In the genomic region with DNA sequence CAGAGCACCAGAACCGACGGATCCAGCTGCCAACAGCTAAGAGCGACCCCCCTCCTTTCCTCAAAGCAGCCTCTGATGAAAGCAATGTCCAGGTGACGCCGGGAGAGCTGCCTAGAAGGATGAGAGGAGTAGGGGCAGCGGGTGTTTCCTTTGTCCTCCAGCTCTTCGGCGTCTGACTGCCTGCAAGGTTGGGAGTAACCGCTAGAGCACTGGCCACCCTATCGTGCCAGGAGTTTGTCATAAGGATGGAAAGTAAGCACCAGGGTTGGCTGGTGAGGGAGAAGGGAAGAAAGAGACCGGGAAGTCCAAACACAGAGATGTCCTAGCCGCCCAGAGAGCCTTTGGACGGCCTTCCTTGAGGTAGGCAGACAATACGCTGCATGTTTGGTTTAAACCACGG, we compare ENCODE assay signal across 23 cellular contexts. TPM values are rescaled to one million over a fixed set of nuclear protein-coding genes. Genes with fewer than 3 reads are reported as not detected.
A peak's percentile ranks its signal among the peaks of the same experiment; 100 is the strongest.
DNase-seq lines count a peak whose midpoint lies in the region; ATAC-seq and TF ChIP-seq lines count a peak whose summit lies in the region.
"Had no signal": no experiment of that assay in that cellular context is flagged by ENCODE, and none has a peak within 500 bp of the region (broad histone marks: within the 10 kb centered on the region; RNA-seq: fewer than 3 reads in every experiment).

No MANE protein-coding gene starts in this region.

- H3K9me3 ChIP-seq in skeletal muscle satellite cell (replicated peaks; ENCODE audit: low read length), result no peaks in the 10 kb centered on the region
- H3K9me3 ChIP-seq: adrenal gland, prostate gland had no signal

- H3K9ac ChIP-seq in skeletal muscle satellite cell (ENCODE audit: low read depth, low read length), result no peak overlapping the region

- peak overlapping the region; percentile 68 for H3K27ac Mint-ChIP-seq in activated T-cell treated with anti-CD3 and anti-CD28 coated beads, Interleukin-2, amount 50 U/mL, for 72 hours
- H3K27ac Mint-ChIP-seq in WTC11, result no peak overlapping the region
- H3K27ac Mint-ChIP-seq: activated T-helper 2 cell treated with anti-CD3 and anti-CD28 coated beads, Interferon-gamma antibody, Interleukin-2, Interleukin-4, amounts not matched to agents 10 μg/mL and 5 μg/mL and 100 μg/mL, durations not matched to agents 14 hours and 24 hours and 36 hours; CD8-positive, alpha-beta T cell; IgD-negative memory B cell had no signal

- in situ Hi-C loops in brain microvascular endothelial cell (cut with HindIII; ENCODE audit: low pct_ligation_motif_present, low sequenced_read_pairs), result no loop called here

- CTCF ChIA-PET in WTC11 (lab: Charles Lee), result interaction anchor here (1.0 kb wide), 1 partner anchor 25 kb away, joined by 4 read pairs; no protein-coding TSS in a partner anchor

- H3K4me3 Mint-ChIP-seq in activated T-cell treated with anti-CD3 and anti-CD28 coated beads, Interleukin-2, amount 50 U/mL, for 72 hours, result peak overlapping the region; percentile 50 to 76
- H3K4me3 Mint-ChIP-seq in activated T-cell treated with anti-CD3 and anti-CD28 coated beads, Interleukin-2, amount 50 U/mL, for 4 hours, result no peak overlapping the region
- H3K4me3 Mint-ChIP-seq in WTC11, result no peak overlapping the region
- H3K4me3 Mint-ChIP-seq: CD8-positive, alpha-beta T cell; IgD-negative memory B cell; memory B cell; nephron; T-cell had no signal

- H3K4me2 ChIP-seq in skeletal muscle satellite cell (ENCODE audit: low read length), result peak overlapping the region; percentile 81

- no peaks in the 10 kb centered on the region for H3K9me3 Mint-ChIP-seq in activated T-cell treated with anti-CD3 and anti-CD28 coated beads, Interleukin-2, amount 50 U/mL, for 72 hours
- H3K9me3 Mint-ChIP-seq in activated T-cell treated with anti-CD3 and anti-CD28 coated beads, Interleukin-2, amount 50 U/mL, for 4 hours, result peaks cover 3% of the 10 kb centered on the region
- H3K9me3 Mint-ChIP-seq in WTC11, result no peaks in the 10 kb centered on the region
- H3K9me3 Mint-ChIP-seq: activated T-helper 2 cell treated with anti-CD3 and anti-CD28 coated beads, Interferon-gamma antibody, Interleukin-2, Interleukin-4, amounts not matched to agents 10 μg/mL and 5 μg/mL and 100 μg/mL, durations not matched to agents 14 hours and 24 hours and 36 hours; CD8-positive, alpha-beta T cell; memory B cell; nephron; T-cell had no signal

- no peak for TF ChIP-seq CTCF in brain microvascular endothelial cell (IDR thresholded peaks at IDR 0.05; ENCODE audit: low read depth, low read length, missing control alignments)
- TF ChIP-seq CTCF in WTC11 (IDR thresholded peaks at IDR 0.05), result no peak

- H3K27me3 Mint-ChIP-seq in activated T-cell treated with anti-CD3 and anti-CD28 coated beads, Interleukin-2, amount 50 U/mL, for 72 hours (ENCODE audit: low read depth), result peaks cover 9% of the 10 kb centered on the region
- H3K27me3 Mint-ChIP-seq in activated T-cell treated with anti-CD3 and anti-CD28 coated beads, Interleukin-2, amount 50 U/mL, for 4 hours (ENCODE audit: low read depth), result no peaks in the 10 kb centered on the region
- no peaks in the 10 kb centered on the region for H3K27me3 Mint-ChIP-seq in WTC11 (ENCODE audit: low read depth)

- no peaks in the 10 kb centered on the region for H3K27me3 ChIP-seq in brain microvascular endothelial cell (replicated peaks)
- H3K27me3 ChIP-seq in skeletal muscle satellite cell (ENCODE audit: control insufficient read depth, insufficient read depth, low read length), result no peaks in the 10 kb centered on the region

- POLR2A ChIA-PET in WTC11 (lab: Charles Lee), result no interaction called here

- H3K4me1 Mint-ChIP-seq in activated T-cell treated with anti-CD3 and anti-CD28 coated beads, Interleukin-2, amount 50 U/mL, for 72 hours (ENCODE audit: low read depth), result peaks cover 59% of the 10 kb centered on the region
- H3K4me1 Mint-ChIP-seq in activated T-cell treated with anti-CD3 and anti-CD28 coated beads, Interleukin-2, amount 50 U/mL, for 4 hours (ENCODE audit: low read depth), result peaks cover 47% of the 10 kb centered on the region
- peaks cover 32% of the 10 kb centered on the region for H3K4me1 Mint-ChIP-seq in WTC11

- H3K4me1 ChIP-seq in skeletal muscle satellite cell (ENCODE audit: control insufficient read depth, insufficient read depth, low read length), result peaks cover 51% of the 10 kb centered on the region
- H3K4me1 ChIP-seq: adrenal gland, prostate gland had no signal

- peak overlapping the region; percentile 97 for H3K27ac ChIP-seq in brain microvascular endothelial cell
- H3K27ac ChIP-seq: adrenal gland, HL-60, prostate gland had no signal

- no peak for ATAC-seq in activated T-cell treated with anti-CD3 and anti-CD28 coated beads, Interleukin-2, amount 50 U/mL, for 72 hours (replicated peaks in 1 of 2)
- no peak for ATAC-seq in activated T-cell treated with anti-CD3 and anti-CD28 coated beads, Interleukin-2, amount 50 U/mL, for 4 hours
- ATAC-seq in WTC11 (no peak), HG02763 (IDR thresholded peaks at IDR 0.05; ENCODE audit: unreplicated experiment) (no peak)
- ATAC-seq: CD8-positive, alpha-beta T cell; T-cell had no signal

- no peak overlapping the region for H3K4me3 ChIP-seq in brain microvascular endothelial cell (ENCODE audit: low read depth, low read length)
- H3K4me3 ChIP-seq in skeletal muscle satellite cell (ENCODE audit: low read length), result no peak overlapping the region
- H3K4me3 ChIP-seq: adrenal gland, prostate gland had no signal

- H3K36me3 Mint-ChIP-seq in activated T-cell treated with anti-CD3 and anti-CD28 coated beads, Interleukin-2, amount 50 U/mL, for 72 hours (ENCODE audit: insufficient read depth in 2 of 2), result no peaks in the 10 kb centered on the region
- no peaks in the 10 kb centered on the region for H3K36me3 Mint-ChIP-seq in activated T-cell treated with anti-CD3 and anti-CD28 coated beads, Interleukin-2, amount 50 U/mL, for 4 hours (ENCODE audit: insufficient read depth)
- no peaks in the 10 kb centered on the region for H3K36me3 Mint-ChIP-seq in WTC11
- H3K36me3 Mint-ChIP-seq: CD8-positive, alpha-beta T cell; memory B cell; T-cell had no signal

- DNase-seq in activated T-cell treated with anti-CD3 and anti-CD28 coated beads, Interleukin-2, amount 50 U/mL, for 72 hours, result no peak
- no peak for DNase-seq in activated T-cell treated with anti-CD3 and anti-CD28 coated beads, Interleukin-2, amount 50 U/mL, for 4 hours
- DNase-seq in NCI-H146 treated with DMSO at 0.1 percent for 48 hours (lab: John Stamatoyannopoulos, UW; ENCODE audit: unreplicated experiment) (peak; percentile 7), brain microvascular endothelial cell (no peak), AG20443 (ENCODE audit: low spot score) (no peak), WTC11 (ENCODE audit: low spot score) (no peak)
- DNase-seq: activated CD8-positive, alpha-beta memory T cell treated with anti-CD3 and anti-CD28 coated beads for 24 hours; adrenal gland; CD8-positive, alpha-beta T cell; central memory CD4-positive, alpha-beta T cell; DMS79 treated with DMSO at 0.1 percent for 48 hours; hypothalamus; NCI-H187; NCI-H446; T-cell had no signal

- H3K36me3 ChIP-seq in brain microvascular endothelial cell (replicated peaks), result no peaks in the 10 kb centered on the region
- no peaks in the 10 kb centered on the region for H3K36me3 ChIP-seq in skeletal muscle satellite cell (ENCODE audit: insufficient read depth, low read length)
- H3K36me3 ChIP-seq: adrenal gland, prostate gland had no signal

TF ChIP-seq in WTC11, 78 proteins besides CTCF, POLR2A, EP300 and RAD21 (continues in another document):
- TF ChIP-seq NFATC4 (CRISPR knock-in tag; IDR thresholded peaks at IDR 0.05) (no peak), TP53 (CRISPR knock-in tag; IDR thresholded peaks at IDR 0.05) (no peak), KAT7 (CRISPR knock-in tag; IDR thresholded peaks at IDR 0.05; ENCODE audit: borderline replicate concordance) (no peak), GTF2I (CRISPR knock-in tag; conservative IDR thresholded peaks at IDR 0.05) (no peak), NR3C1 (CRISPR knock-in tag; conservative IDR thresholded peaks at IDR 0.05; ENCODE audit: low read depth) (no peak), NR1H2 (CRISPR knock-in tag; IDR thresholded peaks at IDR 0.05) (no peak), TEAD4 (CRISPR knock-in tag; IDR thresholded peaks at IDR 0.05) (no peak), MYBL2 (CRISPR knock-in tag; IDR thresholded peaks at IDR 0.05) (no peak), GABPB1 (CRISPR knock-in tag; IDR thresholded peaks at IDR 0.05) (no peak)
- TF ChIP-seq, protein P1, sequence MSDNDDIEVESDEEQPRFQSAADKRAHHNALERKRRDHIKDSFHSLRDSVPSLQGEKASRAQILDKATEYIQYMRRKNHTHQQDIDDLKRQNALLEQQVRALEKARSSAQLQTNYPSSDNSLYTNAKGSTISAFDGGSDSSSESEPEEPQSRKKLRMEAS (CRISPR knock-in tag; IDR thresholded peaks at IDR 0.05), result no peak
- TF ChIP-seq, protein P2, sequence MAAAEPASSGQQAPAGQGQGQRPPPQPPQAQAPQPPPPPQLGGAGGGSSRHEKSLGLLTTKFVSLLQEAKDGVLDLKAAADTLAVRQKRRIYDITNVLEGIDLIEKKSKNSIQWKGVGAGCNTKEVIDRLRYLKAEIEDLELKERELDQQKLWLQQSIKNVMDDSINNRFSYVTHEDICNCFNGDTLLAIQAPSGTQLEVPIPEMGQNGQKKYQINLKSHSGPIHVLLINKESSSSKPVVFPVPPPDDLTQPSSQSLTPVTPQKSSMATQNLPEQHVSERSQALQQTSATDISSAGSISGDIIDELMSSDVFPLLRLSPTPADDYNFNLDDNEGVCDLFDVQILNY (CRISPR knock-in tag; IDR thresholded peaks at IDR 0.05), result no peak
- TF ChIP-seq, protein P3, sequence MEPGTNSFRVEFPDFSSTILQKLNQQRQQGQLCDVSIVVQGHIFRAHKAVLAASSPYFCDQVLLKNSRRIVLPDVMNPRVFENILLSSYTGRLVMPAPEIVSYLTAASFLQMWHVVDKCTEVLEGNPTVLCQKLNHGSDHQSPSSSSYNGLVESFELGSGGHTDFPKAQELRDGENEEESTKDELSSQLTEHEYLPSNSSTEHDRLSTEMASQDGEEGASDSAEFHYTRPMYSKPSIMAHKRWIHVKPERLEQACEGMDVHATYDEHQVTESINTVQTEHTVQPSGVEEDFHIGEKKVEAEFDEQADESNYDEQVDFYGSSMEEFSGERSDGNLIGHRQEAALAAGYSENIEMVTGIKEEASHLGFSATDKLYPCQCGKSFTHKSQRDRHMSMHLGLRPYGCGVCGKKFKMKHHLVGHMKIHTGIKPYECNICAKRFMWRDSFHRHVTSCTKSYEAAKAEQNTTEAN (CRISPR knock-in tag; IDR thresholded peaks at IDR 0.05), result no peak

RNA-seq across cellular contexts. Expression of a gene that starts 10.8 kb away (rescaled TPM):
- total RNA-seq in activated T-cell treated with anti-CD3 and anti-CD28 coated beads, Interleukin-2, amount 50 U/mL, for 72 hours, result 10 to 100 TPM; 48.1 to 52.2 TPM
- total RNA-seq in activated T-cell treated with anti-CD3 and anti-CD28 coated beads, Interleukin-2, amount 50 U/mL, for 4 hours, result 10 to 100 TPM; 72.8 to 85.9 (median 77.8) TPM
- total RNA-seq in skeletal muscle satellite cell (2012; rRNA removed), result 54.8 and 71.0 TPM in 2 replicates
- total RNA-seq in WTC11 (2021), result 52.8 to 61.2 TPM (median 55.9 TPM) in 3 replicates

RNA-seq across cellular contexts. Expression of a gene that starts 12.4 kb away (rescaled TPM):
- total RNA-seq in activated T-cell treated with anti-CD3 and anti-CD28 coated beads, Interleukin-2, amount 50 U/mL, for 72 hours, result 10 to 100 TPM; 21.9 to 22.3 TPM
- 10 to 100 TPM; 55.6 to 64.9 (median 61.4) TPM for total RNA-seq in activated T-cell treated with anti-CD3 and anti-CD28 coated beads, Interleukin-2, amount 50 U/mL, for 4 hours
- 28.8 and 35.5 TPM in 2 replicates for total RNA-seq in skeletal muscle satellite cell (2012; rRNA removed)
- 75.8 to 84.3 TPM (median 77.4 TPM) in 3 replicates for total RNA-seq in WTC11 (2021)

Comparison
In these comparisons a context has a peak if more than half of its experiments do, and no peak if none do; other contexts are left out.
1. H3K4me3 Mint-ChIP-seq: peak in activated T-cell treated with anti-CD3 and anti-CD28 coated beads, Interleukin-2, amount 50 U/mL, for 72 hours (2 of 2); none in activated T-cell treated with anti-CD3 and anti-CD28 coated beads, Interleukin-2, amount 50 U/mL, for 4 hours (single experiment) and WTC11 (single experiment).